8 cellular contexts compared by ENCODE assay signal in genomic region chr2:241217320-241218031, GRCh38. TPM values are rescaled to one million over a fixed set of nuclear protein-coding genes. Genes with fewer than 3 reads are reported as not detected.
DNase-seq lines count a peak whose midpoint lies in the region; ATAC-seq and TF ChIP-seq lines count a peak whose summit lies in the region.

No MANE protein-coding gene starts in this region.

- TF ChIP-seq CTCF in AG10803 (conservative IDR thresholded peaks at IDR 0.05; ENCODE audit: low read length), result no peak
- no peak for TF ChIP-seq CTCF in activated B cell treated with CpG ODN at 0.5 μM for 24 hours (IDR thresholded peaks at IDR 0.05)
- peak in 2 of 11 experiments; percentile 3 to 7 for TF ChIP-seq CTCF in spleen (IDR thresholded peaks at IDR 0.05 in 8 of 11, conservative IDR thresholded peaks at IDR 0.05 in 3 of 11)

- peak; percentile 73 for DNase-seq in AG10803 (ENCODE audit: low read depth)
- DNase-seq in GM19240 (ENCODE audit: insufficient read length, low spot score), result peak; percentile 91
- DNase-seq in LHCN-M2 (ENCODE audit: low read depth), result peak; percentile 53
- DNase-seq in activated B cell treated with CpG ODN at 0.5 μM for 24 hours, result peak; percentile 53
- peak; percentile 9 to 63 for DNase-seq in dermis microvascular lymphatic vessel endothelial cell (ENCODE audit: low read depth in 2 of 2)
- DNase-seq in kidney tubule cell (ENCODE audit: low spot score), result peak; percentile 87
- peak; percentile 91 for DNase-seq in spleen

- H3K4me3 Mint-ChIP-seq in activated B cell treated with CpG ODN at 0.5 μM for 24 hours, result peak overlapping the region; percentile 83

- TF ChIP-seq POLR2A in spleen (IDR thresholded peaks at IDR 0.05), result no peak

- peaks cover 10% of the 10 kb centered on the region for H3K4me1 Mint-ChIP-seq in activated B cell treated with CpG ODN at 0.5 μM for 24 hours

- H3K9me3 Mint-ChIP-seq in activated B cell treated with CpG ODN at 0.5 μM for 24 hours, result no peaks in the 10 kb centered on the region

- H3K27ac ChIP-seq in spleen, result peak overlapping the region; percentile 57 to 83 (median 80)

- no peaks in the 10 kb centered on the region for H3K36me3 ChIP-seq in spleen

- 0 to 5% (median 1%) methylated on average over 1 to 74 of the region's 77 CpGs for WGBS in spleen, 5 donors

- peaks cover 3 to 33% (median 19%) of the 10 kb centered on the region in 6 donors for H3K4me1 ChIP-seq in spleen

- no peaks in the 10 kb centered on the region for H3K27me3 Mint-ChIP-seq in activated B cell treated with CpG ODN at 0.5 μM for 24 hours

- no peaks in the 10 kb centered on the region for H3K36me3 Mint-ChIP-seq in activated B cell treated with CpG ODN at 0.5 μM for 24 hours (ENCODE audit: low read depth)

- ATAC-seq in activated B cell treated with CpG ODN at 0.5 μM for 24 hours (ENCODE audit: low read depth) (peak; percentile 73), HG03469 (IDR thresholded peaks at IDR 0.05; ENCODE audit: unreplicated experiment) (no peak)

- intact Hi-C loops in activated B cell treated with CpG ODN at 0.5 μM for 24 hours (cut with micrococcal nuclease), result loop anchor here (1.0 to 10.0 kb wide), 5 partner anchors 65 to 653 kb away; partner anchors contain the start of genes DUSP28, PPP1R7 and RNPEPL1
- intact Hi-C loops in spleen (cut with DNase I; ENCODE audit: low total_unique reads), result no loop called here

- POLR2A ChIA-PET in activated B cell treated with CpG ODN at 0.5 μM for 24 hours (lab: Charles Lee), result no interaction called here

- H3K4me3 ChIP-seq in AG10803 (ENCODE audit: low read length), result peak overlapping the region; percentile 55
- H3K4me3 ChIP-seq in spleen, result peak overlapping the region; percentile 24 to 84 (median 43)

- CTCF ChIA-PET in activated B cell treated with CpG ODN at 0.5 μM for 24 hours (lab: Charles Lee), result no interaction called here

- no peaks in the 10 kb centered on the region for H3K9me3 ChIP-seq in spleen

- peaks cover 0 to 15% (median 0%) of the 10 kb centered on the region in 7 donors for H3K27me3 ChIP-seq in spleen (replicated peaks in 1 of 7)

- peak overlapping the region; percentile 73 for H3K27ac Mint-ChIP-seq in activated B cell treated with CpG ODN at 0.5 μM for 24 hours

RNA-seq across cellular contexts. Expression of gene ANO7, which starts 29.0 kb away (rescaled TPM):
- total RNA-seq in LHCN-M2 (2014; rRNA removed) (0.29 and 1.6 TPM in 2 replicates), activated B cell treated with CpG ODN at 0.5 μM for 24 hours (1.2 and 1.5 TPM in 2 replicates), dermis microvascular lymphatic vessel endothelial cell (1.0 and 2.7 TPM in 2 replicates), spleen (1 to 10 TPM; 1.5 to 3.5 (median 3.0) TPM)
- 1.5 TPM for polyA plus RNA-seq in LHCN-M2 (2012)
- polyA plus RNA-seq in spleen, result 1 to 10 TPM in 1 of 3 donors, under 1 TPM in 2; 0.46 to 1.3 (median 0.56) TPM

Comparison
In these comparisons a context has a peak if more than half of its experiments do, and no peak if none do; other contexts are left out.
1. DNase-seq: peak in every context shown above with its lines; median percentile 91 in GM19240; 91 in spleen; 87 in kidney tubule cell; 73 in AG10803; 53 in LHCN-M2; 53 in activated B cell treated with CpG ODN at 0.5 μM for 24 hours; 36 in dermis microvascular lymphatic vessel endothelial cell.